ENCODE assay signal across 1 cellular context in the genomic region with DNA sequence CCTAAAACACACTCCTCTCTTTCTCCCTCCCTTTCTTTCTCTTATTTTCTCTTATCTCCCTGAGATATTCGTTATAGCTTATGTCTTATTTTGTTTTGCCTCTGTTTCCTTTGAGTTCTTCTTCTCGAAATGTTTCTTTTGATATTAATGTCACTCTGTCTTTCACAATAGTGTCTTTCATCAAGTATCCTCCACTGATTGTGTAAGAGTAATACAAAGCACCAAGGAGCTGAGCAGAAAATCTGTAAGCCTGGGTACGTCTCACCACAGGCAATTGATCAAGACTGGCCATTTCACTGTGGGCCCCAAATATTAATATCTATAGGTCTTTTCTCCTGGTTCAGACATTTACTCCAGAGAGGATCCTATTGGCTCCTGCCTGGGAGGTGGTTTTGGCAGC.
TF ChIP-seq lines count a peak whose summit lies in the region.

No MANE protein-coding gene starts in this region.

TF ChIP-seq in GM23338, 12 proteins besides CTCF, POLR2A, EP300 and RAD21 (continued from another document):
- TF ChIP-seq, protein P1, sequence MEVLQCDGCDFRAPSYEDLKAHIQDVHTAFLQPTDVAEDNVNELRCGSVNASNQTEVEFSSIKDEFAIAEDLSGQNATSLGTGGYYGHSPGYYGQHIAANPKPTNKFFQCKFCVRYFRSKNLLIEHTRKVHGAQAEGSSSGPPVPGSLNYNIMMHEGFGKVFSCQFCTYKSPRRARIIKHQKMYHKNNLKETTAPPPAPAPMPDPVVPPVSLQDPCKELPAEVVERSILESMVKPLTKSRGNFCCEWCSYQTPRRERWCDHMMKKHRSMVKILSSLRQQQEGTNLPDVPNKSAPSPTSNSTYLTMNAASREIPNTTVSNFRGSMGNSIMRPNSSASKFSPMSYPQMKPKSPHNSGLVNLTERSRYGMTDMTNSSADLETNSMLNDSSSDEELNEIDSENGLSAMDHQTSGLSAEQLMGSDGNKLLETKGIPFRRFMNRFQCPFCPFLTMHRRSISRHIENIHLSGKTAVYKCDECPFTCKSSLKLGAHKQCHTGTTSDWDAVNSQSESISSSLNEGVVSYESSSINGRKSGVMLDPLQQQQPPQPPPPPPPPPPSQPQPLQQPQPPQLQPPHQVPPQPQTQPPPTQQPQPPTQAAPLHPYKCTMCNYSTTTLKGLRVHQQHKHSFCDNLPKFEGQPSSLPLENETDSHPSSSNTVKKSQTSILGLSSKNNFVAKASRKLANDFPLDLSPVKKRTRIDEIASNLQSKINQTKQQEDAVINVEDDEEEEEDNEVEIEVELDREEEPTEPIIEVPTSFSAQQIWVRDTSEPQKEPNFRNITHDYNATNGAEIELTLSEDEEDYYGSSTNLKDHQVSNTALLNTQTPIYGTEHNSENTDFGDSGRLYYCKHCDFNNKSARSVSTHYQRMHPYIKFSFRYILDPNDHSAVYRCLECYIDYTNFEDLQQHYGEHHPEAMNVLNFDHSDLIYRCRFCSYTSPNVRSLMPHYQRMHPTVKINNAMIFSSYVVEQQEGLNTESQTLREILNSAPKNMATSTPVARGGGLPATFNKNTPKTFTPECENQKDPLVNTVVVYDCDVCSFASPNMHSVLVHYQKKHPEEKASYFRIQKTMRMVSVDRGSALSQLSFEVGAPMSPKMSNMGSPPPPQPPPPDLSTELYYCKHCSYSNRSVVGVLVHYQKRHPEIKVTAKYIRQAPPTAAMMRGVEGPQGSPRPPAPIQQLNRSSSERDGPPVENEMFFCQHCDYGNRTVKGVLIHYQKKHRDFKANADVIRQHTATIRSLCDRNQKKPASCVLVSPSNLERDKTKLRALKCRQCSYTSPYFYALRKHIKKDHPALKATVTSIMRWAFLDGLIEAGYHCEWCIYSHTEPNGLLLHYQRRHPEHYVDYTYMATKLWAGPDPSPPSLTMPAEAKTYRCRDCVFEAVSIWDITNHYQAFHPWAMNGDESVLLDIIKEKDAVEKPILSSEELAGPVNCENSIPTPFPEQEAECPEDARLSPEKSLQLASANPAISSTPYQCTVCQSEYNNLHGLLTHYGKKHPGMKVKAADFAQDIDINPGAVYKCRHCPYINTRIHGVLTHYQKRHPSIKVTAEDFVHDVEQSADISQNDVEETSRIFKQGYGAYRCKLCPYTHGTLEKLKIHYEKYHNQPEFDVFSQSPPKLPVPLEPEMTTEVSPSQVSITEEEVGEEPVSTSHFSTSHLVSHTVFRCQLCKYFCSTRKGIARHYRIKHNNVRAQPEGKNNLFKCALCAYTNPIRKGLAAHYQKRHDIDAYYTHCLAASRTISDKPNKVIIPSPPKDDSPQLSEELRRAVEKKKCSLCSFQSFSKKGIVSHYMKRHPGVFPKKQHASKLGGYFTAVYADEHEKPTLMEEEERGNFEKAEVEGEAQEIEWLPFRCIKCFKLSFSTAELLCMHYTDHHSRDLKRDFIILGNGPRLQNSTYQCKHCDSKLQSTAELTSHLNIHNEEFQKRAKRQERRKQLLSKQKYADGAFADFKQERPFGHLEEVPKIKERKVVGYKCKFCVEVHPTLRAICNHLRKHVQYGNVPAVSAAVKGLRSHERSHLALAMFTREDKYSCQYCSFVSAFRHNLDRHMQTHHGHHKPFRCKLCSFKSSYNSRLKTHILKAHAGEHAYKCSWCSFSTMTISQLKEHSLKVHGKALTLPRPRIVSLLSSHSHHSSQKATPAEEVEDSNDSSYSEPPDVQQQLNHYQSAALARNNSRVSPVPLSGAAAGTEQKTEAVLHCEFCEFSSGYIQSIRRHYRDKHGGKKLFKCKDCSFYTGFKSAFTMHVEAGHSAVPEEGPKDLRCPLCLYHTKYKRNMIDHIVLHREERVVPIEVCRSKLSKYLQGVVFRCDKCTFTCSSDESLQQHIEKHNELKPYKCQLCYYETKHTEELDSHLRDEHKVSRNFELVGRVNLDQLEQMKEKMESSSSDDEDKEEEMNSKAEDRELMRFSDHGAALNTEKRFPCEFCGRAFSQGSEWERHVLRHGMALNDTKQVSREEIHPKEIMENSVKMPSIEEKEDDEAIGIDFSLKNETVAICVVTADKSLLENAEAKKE (CRISPR knock-in tag; IDR thresholded peaks at IDR 0.05), result no peak
